In genomic region chr4:141630854-141631253, GRCh38 we compare ENCODE assay signal across 32 cellular contexts.
"Had no signal": no experiment of that assay in that cellular context is flagged by ENCODE, and none has a peak within 500 bp of the region (broad histone marks: within the 10 kb centered on the region; RNA-seq: fewer than 3 reads in every experiment).

No MANE protein-coding gene starts in this region.

- H3K4me1 ChIP-seq: adrenal gland, body of pancreas had no signal

- H3K9me3 ChIP-seq: adrenal gland, body of pancreas, gastrocnemius medialis, heart left ventricle had no signal

- H3K4me3 Mint-ChIP-seq: activated CD4-positive, alpha-beta memory T cell treated with anti-CD3 and anti-CD28 coated beads for 36 hours; activated CD4-positive, alpha-beta T cell treated with anti-CD3 and anti-CD28 coated beads for 36 hours; activated CD4-positive, alpha-beta T cell treated with anti-CD3 and anti-CD28 coated beads, Interleukin-2, amount 10 ng/mL, durations not matched to agents 24 days and 14 days; activated CD8-positive, alpha-beta memory T cell treated with anti-CD3 and anti-CD28 coated beads, Interleukin-2, amount 10 ng/mL, durations not matched to agents 7 days and 5 days; activated CD8-positive, alpha-beta T cell treated with anti-CD3 and anti-CD28 coated beads, Interleukin-2, amount 10 ng/mL, durations not matched to agents 7 days and 5 days; activated naive CD4-positive, alpha-beta T cell treated with anti-CD3 and anti-CD28 coated beads for 36 hours; activated naive CD4-positive, alpha-beta T cell treated with anti-CD3 and anti-CD28 coated beads, Interleukin-2, amount 50 U/mL, for 24 hours; activated naive CD8-positive, alpha-beta T cell treated with anti-CD3 and anti-CD28 coated beads for 36 hours; activated naive CD8-positive, alpha-beta T cell treated with anti-CD3 and anti-CD28 coated beads, Interleukin-2, amount 50 U/mL, for 24 hours; activated T-helper 1 cell treated with anti-CD3 and anti-CD28 coated beads, Interleukin-12 subunit alpha, Interleukin-12 subunit beta, Interleukin-2, Interleukin-4 antibody, amounts not matched to agents 30 ng/mL and 10 ng/mL and 1 ng/mL, durations not matched to agents 14 hours and 24 hours and 36 hours; endodermal cell; T-helper 17 cell; T-helper 2 cell treated with Interferon-gamma antibody and Interleukin-4, amounts not matched to agents 5 μg/mL and 100 μg/mL, for 36 hours had no signal

- ATAC-seq: activated CD4-positive, alpha-beta T cell treated with anti-CD3 and anti-CD28 coated beads for 36 hours; activated CD8-positive, alpha-beta memory T cell treated with anti-CD3 and anti-CD28 coated beads, Interleukin-2, amount 10 ng/mL, durations not matched to agents 7 days and 5 days; activated CD8-positive, alpha-beta T cell treated with anti-CD3 and anti-CD28 coated beads, Interleukin-2, amount 10 ng/mL, durations not matched to agents 7 days and 5 days; activated naive CD8-positive, alpha-beta T cell treated with anti-CD3 and anti-CD28 coated beads, Interleukin-2, amount 50 U/mL, for 24 hours; body of pancreas; esophagus mucosa; gastrocnemius medialis; heart left ventricle; T-helper 17 cell had no signal

- DNase-seq: activated CD4-positive, alpha-beta memory T cell treated with anti-CD3 and anti-CD28 coated beads for 36 hours; activated CD4-positive, alpha-beta T cell treated with anti-CD3 and anti-CD28 coated beads for 36 hours; activated CD4-positive, alpha-beta T cell treated with anti-CD3 and anti-CD28 coated beads, Interleukin-2, amount 10 ng/mL, durations not matched to agents 24 days and 14 days; activated CD4-positive, CD25-positive, alpha-beta regulatory T cell; activated CD4-positive, CD25-positive, alpha-beta regulatory T cell treated with anti-CD3 and anti-CD28 coated beads, Interleukin-2, amount 50 U/mL, for 72 hours; activated CD8-positive, alpha-beta memory T cell treated with anti-CD3 and anti-CD28 coated beads, Interleukin-2, amount 10 ng/mL, durations not matched to agents 7 days and 5 days; activated CD8-positive, alpha-beta memory T cell treated with anti-CD3 and anti-CD28 coated beads, Interleukin-2, amount 50 U/mL, for 4 hours; activated CD8-positive, alpha-beta T cell treated with anti-CD3 and anti-CD28 coated beads, Interleukin-2, amount 10 ng/mL, durations not matched to agents 7 days and 5 days; activated effector memory CD4-positive, alpha-beta T cell treated with anti-CD3 and anti-CD28 coated beads, Interleukin-2, amount 50 U/mL, for 16 hours; activated naive CD4-positive, alpha-beta T cell treated with anti-CD3 and anti-CD28 coated beads for 36 hours; activated naive CD8-positive, alpha-beta T cell treated with anti-CD3 and anti-CD28 coated beads for 36 hours; activated naive CD8-positive, alpha-beta T cell treated with anti-CD3 and anti-CD28 coated beads, Interleukin-2, amount 50 U/mL, for 24 hours; activated T-cell treated with anti-CD3 and anti-CD28 coated beads, Interleukin-2, amount 50 U/mL, for 1 hour; activated T-cell treated with anti-CD3 and anti-CD28 coated beads, Interleukin-2, amount 50 U/mL, for 48 hours; adrenal gland; amygdala; aorta; body of pancreas; caudate nucleus; effector memory CD4-positive, alpha-beta T cell; endodermal cell; foreskin fibroblast; gastrocnemius medialis; glutamatergic neuron; heart left ventricle; T-helper 17 cell; T1000 had no signal

- H3K4me3 ChIP-seq: adrenal gland, body of pancreas, gastrocnemius medialis, heart left ventricle had no signal

- H3K27ac ChIP-seq: adrenal gland, body of pancreas, gastrocnemius medialis, heart left ventricle had no signal

- H3K27ac Mint-ChIP-seq: activated CD4-positive, alpha-beta memory T cell treated with anti-CD3 and anti-CD28 coated beads for 36 hours; activated CD4-positive, alpha-beta T cell treated with anti-CD3 and anti-CD28 coated beads for 36 hours; activated CD4-positive, alpha-beta T cell treated with anti-CD3 and anti-CD28 coated beads, Interleukin-2, amount 10 ng/mL, durations not matched to agents 24 days and 14 days; activated CD8-positive, alpha-beta memory T cell treated with anti-CD3 and anti-CD28 coated beads, Interleukin-2, amount 10 ng/mL, durations not matched to agents 7 days and 5 days; activated CD8-positive, alpha-beta T cell treated with anti-CD3 and anti-CD28 coated beads, Interleukin-2, amount 10 ng/mL, durations not matched to agents 7 days and 5 days; activated naive CD4-positive, alpha-beta T cell treated with anti-CD3 and anti-CD28 coated beads for 36 hours; activated naive CD4-positive, alpha-beta T cell treated with anti-CD3 and anti-CD28 coated beads, Interleukin-2, amount 50 U/mL, for 24 hours; activated naive CD8-positive, alpha-beta T cell treated with anti-CD3 and anti-CD28 coated beads for 36 hours; activated naive CD8-positive, alpha-beta T cell treated with anti-CD3 and anti-CD28 coated beads, Interleukin-2, amount 50 U/mL, for 24 hours; activated T-helper 1 cell treated with anti-CD3 and anti-CD28 coated beads, Interleukin-12 subunit alpha, Interleukin-12 subunit beta, Interleukin-2, Interleukin-4 antibody, amounts not matched to agents 30 ng/mL and 10 ng/mL and 1 ng/mL, durations not matched to agents 14 hours and 24 hours and 36 hours; activated T-helper 2 cell treated with anti-CD3 and anti-CD28 coated beads, Interferon-gamma antibody, Interleukin-2, Interleukin-4, amounts not matched to agents 10 μg/mL and 5 μg/mL and 100 μg/mL, durations not matched to agents 14 hours and 24 hours and 36 hours; endodermal cell; T-helper 17 cell; T-helper 2 cell treated with Interferon-gamma antibody and Interleukin-4, amounts not matched to agents 5 μg/mL and 100 μg/mL, for 36 hours had no signal

- H3K27me3 ChIP-seq: adrenal gland, body of pancreas, gastrocnemius medialis, heart left ventricle had no signal

- H3K4me1 Mint-ChIP-seq: endodermal cell had no signal

- H3K36me3 ChIP-seq: adrenal gland, gastrocnemius medialis, heart left ventricle had no signal

- H3K9me3 Mint-ChIP-seq: activated CD4-positive, alpha-beta memory T cell treated with anti-CD3 and anti-CD28 coated beads for 36 hours; activated CD4-positive, alpha-beta T cell treated with anti-CD3 and anti-CD28 coated beads, Interleukin-2, amount 10 ng/mL, durations not matched to agents 24 days and 14 days; activated naive CD4-positive, alpha-beta T cell treated with anti-CD3 and anti-CD28 coated beads for 36 hours; activated naive CD4-positive, alpha-beta T cell treated with anti-CD3 and anti-CD28 coated beads, Interleukin-2, amount 50 U/mL, for 24 hours; activated naive CD8-positive, alpha-beta T cell treated with anti-CD3 and anti-CD28 coated beads for 36 hours; activated naive CD8-positive, alpha-beta T cell treated with anti-CD3 and anti-CD28 coated beads, Interleukin-2, amount 50 U/mL, for 24 hours; activated T-helper 1 cell treated with anti-CD3 and anti-CD28 coated beads, Interleukin-12 subunit alpha, Interleukin-12 subunit beta, Interleukin-2, Interleukin-4 antibody, amounts not matched to agents 30 ng/mL and 10 ng/mL and 1 ng/mL, durations not matched to agents 14 hours and 24 hours and 36 hours; activated T-helper 2 cell treated with anti-CD3 and anti-CD28 coated beads, Interferon-gamma antibody, Interleukin-2, Interleukin-4, amounts not matched to agents 10 μg/mL and 5 μg/mL and 100 μg/mL, durations not matched to agents 14 hours and 24 hours and 36 hours; endodermal cell; T-helper 2 cell treated with Interferon-gamma antibody and Interleukin-4, amounts not matched to agents 5 μg/mL and 100 μg/mL, for 36 hours had no signal
